Comparison of ENCODE assay signal across 8 cellular contexts in genomic region chr11:14499560-14500180, GRCh38. TPM values are rescaled to one million over a fixed set of nuclear protein-coding genes. Genes with fewer than 3 reads are reported as not detected.
A peak's percentile ranks its signal among the peaks of the same experiment; 100 is the strongest.
DNase-seq lines count a peak whose midpoint lies in the region; ATAC-seq, FAIRE-seq and TF ChIP-seq lines count a peak whose summit lies in the region.

A gene with protein sequence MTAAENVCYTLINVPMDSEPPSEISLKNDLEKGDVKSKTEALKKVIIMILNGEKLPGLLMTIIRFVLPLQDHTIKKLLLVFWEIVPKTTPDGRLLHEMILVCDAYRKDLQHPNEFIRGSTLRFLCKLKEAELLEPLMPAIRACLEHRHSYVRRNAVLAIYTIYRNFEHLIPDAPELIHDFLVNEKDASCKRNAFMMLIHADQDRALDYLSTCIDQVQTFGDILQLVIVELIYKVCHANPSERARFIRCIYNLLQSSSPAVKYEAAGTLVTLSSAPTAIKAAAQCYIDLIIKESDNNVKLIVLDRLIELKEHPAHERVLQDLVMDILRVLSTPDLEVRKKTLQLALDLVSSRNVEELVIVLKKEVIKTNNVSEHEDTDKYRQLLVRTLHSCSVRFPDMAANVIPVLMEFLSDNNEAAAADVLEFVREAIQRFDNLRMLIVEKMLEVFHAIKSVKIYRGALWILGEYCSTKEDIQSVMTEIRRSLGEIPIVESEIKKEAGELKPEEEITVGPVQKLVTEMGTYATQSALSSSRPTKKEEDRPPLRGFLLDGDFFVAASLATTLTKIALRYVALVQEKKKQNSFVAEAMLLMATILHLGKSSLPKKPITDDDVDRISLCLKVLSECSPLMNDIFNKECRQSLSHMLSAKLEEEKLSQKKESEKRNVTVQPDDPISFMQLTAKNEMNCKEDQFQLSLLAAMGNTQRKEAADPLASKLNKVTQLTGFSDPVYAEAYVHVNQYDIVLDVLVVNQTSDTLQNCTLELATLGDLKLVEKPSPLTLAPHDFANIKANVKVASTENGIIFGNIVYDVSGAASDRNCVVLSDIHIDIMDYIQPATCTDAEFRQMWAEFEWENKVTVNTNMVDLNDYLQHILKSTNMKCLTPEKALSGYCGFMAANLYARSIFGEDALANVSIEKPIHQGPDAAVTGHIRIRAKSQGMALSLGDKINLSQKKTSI (minus strand): TSS chr11:14499811. CDS start chr11:14498928, 883 bp downstream.

- in situ Hi-C loops in GM13976 (cut with MboI; ENCODE audit: low sequenced_read_pairs, unreplicated experiment), result no loop called here

- H3K4me1 ChIP-seq in psoas muscle, result peaks cover 33% of the 10 kb centered on the region

- peak within 1 kb of the TSS; percentile 81 for H3K27ac ChIP-seq in psoas muscle

- peak; percentile 92 for ATAC-seq in HG02870 (IDR thresholded peaks at IDR 0.05; ENCODE audit: unreplicated experiment)
- peak; percentile 99 for ATAC-seq in left ventricle myocardium superior
- ATAC-seq in psoas muscle, result peak; percentile 98 to 99 (median 98)

- no peak for FAIRE-seq in urothelium cell line (lab: Jason Lieb, UNC)

- intact Hi-C loops in T-helper 1 cell treated with Interleukin-12 subunit alpha and Interleukin-12 subunit beta and Interleukin-4 antibody, amounts not matched to agents 30 ng/mL and 1 ng/mL, for 36 hours (cut with micrococcal nuclease), result loop anchor here (1.0 to 10.0 kb wide), 18 partner anchors 9 to 831 kb away; partner anchors contain the start of genes FAR1, PSMA1 and RRAS2
- intact Hi-C loops in left ventricle myocardium superior (cut with micrococcal nuclease) (no loop called here), psoas muscle (cut with DNase I) (no loop called here)

- H3K27me3 ChIP-seq in psoas muscle (ENCODE audit: insufficient read depth in 3 of 3, low read length in 2 of 3), result no peaks in the 10 kb centered on the region

- H3K4me3 ChIP-seq in psoas muscle, result peak within 1 kb of the TSS; percentile 73

- 0 to 1% (median 1%) methylated on average over 29 to 37 of the region's 37 CpGs for WGBS in psoas muscle, 3 donors

- no peaks in the 10 kb centered on the region for H3K9me3 ChIP-seq in psoas muscle

- DNase-seq in GM13976 (ENCODE audit: low spot score) (peak; percentile 89), NCI-H146 treated with DMSO at 0.1 percent for 48 hours (lab: John Stamatoyannopoulos, UW; ENCODE audit: unreplicated experiment) (peak; percentile 78), amniotic epithelial cell (ENCODE audit: low read depth) (peak; percentile 93), left ventricle myocardium superior (peak; percentile 94), psoas muscle (peak; percentile 90 to 95), urothelium cell line (ENCODE audit: low spot score) (peak; percentile 90)

- no peak for TF ChIP-seq CTCF in GM13976 (IDR thresholded peaks at IDR 0.05; ENCODE audit: borderline replicate concordance, control extremely low read depth, extremely low read depth, insufficient read depth, missing control alignments)
- no peak for TF ChIP-seq CTCF in psoas muscle (IDR thresholded peaks at IDR 0.05)

- peaks cover 2 to 56% of the 10 kb centered on the region in 2 donors for H3K36me3 ChIP-seq in psoas muscle (ENCODE audit: insufficient read depth in 1 of 2, low read depth in 1 of 2)

RNA-seq across cellular contexts. Expression of the gene that starts here (rescaled TPM):
- 104 and 111 TPM in 2 replicates for total RNA-seq in T-helper 1 cell treated with Interleukin-12 subunit alpha and Interleukin-12 subunit beta and Interleukin-4 antibody, amounts not matched to agents 30 ng/mL and 1 ng/mL, for 36 hours
- total RNA-seq in left ventricle myocardium superior, result 43.6 TPM
- 10 to 100 TPM; 30.7 to 37.1 (median 34.3) TPM for total RNA-seq in psoas muscle
- 10 to 100 TPM; 24.7 to 52.1 (median 42.1) TPM for polyA plus RNA-seq in psoas muscle

Comparison
In these comparisons a context has a peak if more than half of its experiments do, and no peak if none do; other contexts are left out.
1. Peak in every context shown above with its lines: DNase-seq, ATAC-seq, H3K4me3 ChIP-seq and H3K27ac ChIP-seq.